Comparison of ENCODE assay signal across 8 cellular contexts in genomic region chr11:33256808-33257159, GRCh38. TPM values are rescaled to one million over a fixed set of nuclear protein-coding genes. Genes with fewer than 3 reads are reported as not detected.
DNase-seq lines count a peak whose midpoint lies in the region; ATAC-seq and TF ChIP-seq lines count a peak whose summit lies in the region.

No MANE protein-coding gene starts in this region.

- intact Hi-C loops in activated CD4-positive, alpha-beta T cell treated with anti-CD3 and anti-CD28 coated beads for 36 hours (cut with DNase I, micrococcal nuclease): loop anchor here (1.0 to 10.0 kb wide), 16 partner anchors 72 to 1182 kb away; partner anchors contain the start of genes CSTF3 (in 2 of the 2), C11orf91 (in 1 of the 2), CAPRIN1 (in 1 of the 2) and CAT (in 1 of the 2)
- intact Hi-C loops in left lung (cut with DNase I): loop anchor here in 1 of 2 donors (10.0 kb wide), 2 partner anchors 68 to 92 kb away; partner anchors contain the start of gene CSTF3

- no peaks in the 10 kb centered on the region for H3K9me3 Mint-ChIP-seq in activated CD4-positive, alpha-beta T cell treated with anti-CD3 and anti-CD28 coated beads for 36 hours (ENCODE audit: low read depth)
- H3K9me3 Mint-ChIP-seq in activated naive CD8-positive, alpha-beta T cell treated with anti-CD3 and anti-CD28 coated beads, Interleukin-2, amount 10 ng/mL, durations not matched to agents 7 days and 5 days: no peaks in the 10 kb centered on the region

- CTCF ChIA-PET in activated CD4-positive, alpha-beta T cell treated with anti-CD3 and anti-CD28 coated beads for 36 hours (lab: Charles Lee): interaction anchor here (1.0 kb wide), 1 partner anchor 95 kb away, joined by 3 read pairs; the partner anchor contains the start of gene CSTF3

- peak overlapping the region; percentile 32 to 63 for H3K4me3 ChIP-seq in left lung
- peak overlapping the region; percentile 98 for H3K4me3 ChIP-seq in thoracic aorta

- H3K4me1 ChIP-seq in left lung: peaks cover 9 to 29% of the 10 kb centered on the region in 2 donors
- H3K4me1 ChIP-seq in thoracic aorta (ENCODE audit: control insufficient read depth in 1 of 2, low read depth in 2 of 2): peaks cover 18 to 27% of the 10 kb centered on the region in 2 donors

- peak overlapping the region; percentile 95 for H3K27ac Mint-ChIP-seq in activated CD4-positive, alpha-beta T cell treated with anti-CD3 and anti-CD28 coated beads for 36 hours
- peak overlapping the region; percentile 95 for H3K27ac Mint-ChIP-seq in activated naive CD8-positive, alpha-beta T cell treated with anti-CD3 and anti-CD28 coated beads, Interleukin-2, amount 10 ng/mL, durations not matched to agents 7 days and 5 days

- POLR2A ChIA-PET in activated CD4-positive, alpha-beta T cell treated with anti-CD3 and anti-CD28 coated beads for 36 hours (lab: Charles Lee): no interaction called here
- POLR2A ChIA-PET in activated naive CD8-positive, alpha-beta T cell treated with anti-CD3 and anti-CD28 coated beads, Interleukin-2, amount 10 ng/mL, durations not matched to agents 7 days and 5 days (lab: Charles Lee): no interaction called here

- H3K4me3 Mint-ChIP-seq in activated CD4-positive, alpha-beta T cell treated with anti-CD3 and anti-CD28 coated beads for 36 hours: peak overlapping the region; percentile 96
- peak overlapping the region; percentile 89 for H3K4me3 Mint-ChIP-seq in activated naive CD8-positive, alpha-beta T cell treated with anti-CD3 and anti-CD28 coated beads, Interleukin-2, amount 10 ng/mL, durations not matched to agents 7 days and 5 days

- H3K27ac ChIP-seq in left lung (peak overlapping the region; percentile 100), thoracic aorta (peak overlapping the region; percentile 100)

- no peaks in the 10 kb centered on the region for H3K9me3 ChIP-seq in left lung
- H3K9me3 ChIP-seq in thoracic aorta: no peaks in the 10 kb centered on the region

- ATAC-seq in activated CD4-positive, alpha-beta T cell treated with anti-CD3 and anti-CD28 coated beads for 36 hours: no peak
- no peak for ATAC-seq in activated naive CD8-positive, alpha-beta T cell treated with anti-CD3 and anti-CD28 coated beads, Interleukin-2, amount 10 ng/mL, durations not matched to agents 7 days and 5 days (ENCODE audit: low read depth)
- ATAC-seq in left lung: no peak
- no peak for ATAC-seq in thoracic aorta (ENCODE audit: insufficient number of reproducible peaks, low FRiP score, low read depth)

- TF ChIP-seq CTCF in left lung (IDR thresholded peaks at IDR 0.05) (no peak), thoracic aorta (IDR thresholded peaks at IDR 0.05) (no peak)

- no peak for DNase-seq in activated CD4-positive, alpha-beta T cell treated with anti-CD3 and anti-CD28 coated beads for 36 hours
- DNase-seq in activated CD4-positive, alpha-beta T cell treated with anti-CD3 and anti-CD28 coated beads for 1 hour: no peak
- no peak for DNase-seq in activated naive CD8-positive, alpha-beta T cell treated with anti-CD3 and anti-CD28 coated beads, Interleukin-2, amount 10 ng/mL, durations not matched to agents 7 days and 5 days
- DNase-seq in left lung (no peak), thoracic aorta (ENCODE audit: low spot score) (no peak), LoVo (ENCODE audit: low spot score) (no peak), SIG-M5 treated with dmso at 0.1 percent for 504 hours (lab: John Stamatoyannopoulos, UW; ENCODE audit: unreplicated experiment) (no peak), amniotic stem cell (lab: John Stamatoyannopoulos, UW) (no peak)

- H3K27me3 ChIP-seq in left lung (no peaks in the 10 kb centered on the region), thoracic aorta (replicated peaks; ENCODE audit: insufficient read depth) (no peaks in the 10 kb centered on the region)

- H3K36me3 ChIP-seq in left lung (no peaks in the 10 kb centered on the region), thoracic aorta (no peaks in the 10 kb centered on the region)

- no peaks in the 10 kb centered on the region for H3K27me3 Mint-ChIP-seq in activated CD4-positive, alpha-beta T cell treated with anti-CD3 and anti-CD28 coated beads for 36 hours
- no peaks in the 10 kb centered on the region for H3K27me3 Mint-ChIP-seq in activated naive CD8-positive, alpha-beta T cell treated with anti-CD3 and anti-CD28 coated beads, Interleukin-2, amount 10 ng/mL, durations not matched to agents 7 days and 5 days

- peaks cover 25% of the 10 kb centered on the region for H3K4me1 Mint-ChIP-seq in activated CD4-positive, alpha-beta T cell treated with anti-CD3 and anti-CD28 coated beads for 36 hours
- H3K4me1 Mint-ChIP-seq in activated naive CD8-positive, alpha-beta T cell treated with anti-CD3 and anti-CD28 coated beads, Interleukin-2, amount 10 ng/mL, durations not matched to agents 7 days and 5 days: peaks cover 27% of the 10 kb centered on the region

- H3K36me3 Mint-ChIP-seq in activated CD4-positive, alpha-beta T cell treated with anti-CD3 and anti-CD28 coated beads for 36 hours (ENCODE audit: low read depth): peaks cover 5% of the 10 kb centered on the region
- H3K36me3 Mint-ChIP-seq in activated naive CD8-positive, alpha-beta T cell treated with anti-CD3 and anti-CD28 coated beads, Interleukin-2, amount 10 ng/mL, durations not matched to agents 7 days and 5 days: peaks cover 5% of the 10 kb centered on the region

RNA-seq across cellular contexts. Expression of gene HIPK3, which starts 0.4 kb away (rescaled TPM):
- 10 to 100 TPM; 25.7 to 26.8 TPM for total RNA-seq in activated CD4-positive, alpha-beta T cell treated with anti-CD3 and anti-CD28 coated beads for 36 hours
- total RNA-seq in activated naive CD8-positive, alpha-beta T cell treated with anti-CD3 and anti-CD28 coated beads, Interleukin-2, amount 10 ng/mL, durations not matched to agents 7 days and 5 days: 10 to 100 TPM; 46.0 to 57.3 TPM
- total RNA-seq in left lung (100 to 1,000 TPM; 104 to 126 TPM), thoracic aorta (100 to 1,000 TPM; 125 to 311 TPM)
